ENCODE assay signal across 1 cellular context in genomic region chr1:229625893-229626831, GRCh38.
TF ChIP-seq lines count a peak whose summit lies in the region.

Gene TAF5L, minus strand, starts transcription at chr1:229626122. Its CDS starts 11,640 bp downstream, at chr1:229614482.
Gene URB2, plus strand, starts transcription at chr1:229626247. Its CDS starts 1,387 bp downstream, at chr1:229627634.

TF ChIP-seq in HepG2, 621 proteins besides CTCF, POLR2A, EP300 and RAD21 (continued from another document and continues in another):
- TF ChIP-seq ZNF503 (CRISPR knock-in tag; IDR thresholded peaks at IDR 0.05) (no peak), RFXANK (CRISPR knock-in tag; IDR thresholded peaks at IDR 0.05) (no peak), ZBTB4 (CRISPR knock-in tag; IDR thresholded peaks at IDR 0.05; ENCODE audit: borderline replicate concordance) (no peak), POGZ (CRISPR knock-in tag; IDR thresholded peaks at IDR 0.05) (no peak), MLXIP (CRISPR knock-in tag; IDR thresholded peaks at IDR 0.05; ENCODE audit: borderline replicate concordance) (no peak), ZNF331 (CRISPR knock-in tag; IDR thresholded peaks at IDR 0.05) (peak; percentile 28; the same call in 1 of the 2 replicates), ZBTB42 (CRISPR knock-in tag; IDR thresholded peaks at IDR 0.05) (0 out of 2 replicates have a peak, but pooled peaks have one; percentile 44), IRF2 (CRISPR knock-in tag; IDR thresholded peaks at IDR 0.05) (no peak; the same call in 1 of the 2 replicates), ZNF543 (CRISPR knock-in tag; IDR thresholded peaks at IDR 0.05) (0 out of 2 replicates have a peak, but pooled peaks have one; percentile 52), ZBTB14 (CRISPR knock-in tag; IDR thresholded peaks at IDR 0.05) (peak; percentile 70), ZNF136 (CRISPR knock-in tag; IDR thresholded peaks at IDR 0.05; ENCODE audit: low read depth) (no peak), ETS1 (CRISPR knock-in tag; IDR thresholded peaks at IDR 0.05) (no peak), KIAA2018 (CRISPR knock-in tag; IDR thresholded peaks at IDR 0.05; ENCODE audit: borderline replicate concordance) (no peak), SNAPC2 (CRISPR knock-in tag; IDR thresholded peaks at IDR 0.05) (no peak), ZNF557 (CRISPR knock-in tag; IDR thresholded peaks at IDR 0.05) (no peak), SALL1 (CRISPR knock-in tag; IDR thresholded peaks at IDR 0.05) (peak; percentile 65; the same call in 1 of the 2 replicates), AGO1 (IDR thresholded peaks at IDR 0.05; ENCODE audit: low read depth, low read length, poor library complexity, severe bottlenecking) (no peak), UBTF (CRISPR knock-in tag; IDR thresholded peaks at IDR 0.05) (peak; percentile 95), HNRNPH1 (optimal IDR thresholded peaks at IDR 0.05; ENCODE audit: low read depth, low read length) (no peak), ZNF446 (CRISPR knock-in tag; IDR thresholded peaks at IDR 0.05) (no peak), ERF (CRISPR knock-in tag; IDR thresholded peaks at IDR 0.05) (0 out of 2 replicates have a peak, but pooled peaks have one; percentile 64), NR2F6 (IDR thresholded peaks at IDR 0.05) (no peak), NR2F6 (CRISPR knock-in tag; IDR thresholded peaks at IDR 0.05) (peak; percentile 5; the same call in 1 of the 2 replicates), ZFP62 (CRISPR knock-in tag; IDR thresholded peaks at IDR 0.05) (no peak), SMARCC2 (IDR thresholded peaks at IDR 0.05) (no peak), TFDP2 (CRISPR knock-in tag; IDR thresholded peaks at IDR 0.05) (no peak; the same call in 1 of the 2 replicates), CEBPB (IDR thresholded peaks at IDR 0.05; ENCODE audit: borderline replicate concordance, low read depth, low read length) (no peak), MED1 (CRISPR knock-in tag; IDR thresholded peaks at IDR 0.05) (no peak; the same call in 1 of the 2 replicates), IRX3 (CRISPR knock-in tag; IDR thresholded peaks at IDR 0.05; ENCODE audit: borderline replicate concordance, low read depth) (no peak), ATM (IDR thresholded peaks at IDR 0.05; ENCODE audit: borderline replicate concordance) (no peak), ZNF460 (CRISPR knock-in tag; IDR thresholded peaks at IDR 0.05; ENCODE audit: borderline replicate concordance) (no peak), ZNF263 (CRISPR knock-in tag; IDR thresholded peaks at IDR 0.05) (peak; percentile 69; the same call in 1 of the 2 replicates), KLF15 (CRISPR knock-in tag; IDR thresholded peaks at IDR 0.05; ENCODE audit: borderline replicate concordance) (peak; percentile 48; the same call in 1 of the 2 replicates), NFE2L2 (IDR thresholded peaks at IDR 0.05; ENCODE audit: low read length) (no peak), JUNB (CRISPR knock-in tag; IDR thresholded peaks at IDR 0.05; ENCODE audit: borderline replicate concordance) (no peak), ZNF552 (CRISPR knock-in tag; IDR thresholded peaks at IDR 0.05; ENCODE audit: borderline replicate concordance) (no peak), FOXA1 (IDR thresholded peaks at IDR 0.05) (no peak), FOXA1 (CRISPR knock-in tag; IDR thresholded peaks at IDR 0.05) (no peak)
